In genomic region chr4:53307819-53308773, GRCh38 we compare ENCODE assay signal across 14 cellular contexts. TPM values are rescaled to one million over a fixed set of nuclear protein-coding genes. Genes with fewer than 3 reads are reported as not detected.
A peak's percentile ranks its signal among the peaks of the same experiment; 100 is the strongest.
DNase-seq lines count a peak whose midpoint lies in the region; ATAC-seq, FAIRE-seq and TF ChIP-seq lines count a peak whose summit lies in the region.
"Had no signal": no experiment of that assay in that cellular context is flagged by ENCODE, and none has a peak within 500 bp of the region (broad histone marks: within the 10 kb centered on the region; RNA-seq: fewer than 3 reads in every experiment).

No MANE protein-coding gene starts in this region.

- no peaks in the 10 kb centered on the region for H3K27me3 Mint-ChIP-seq in type B pancreatic cell
- H3K27me3 Mint-ChIP-seq: activated CD4-positive, alpha-beta T cell treated with anti-CD3 and anti-CD28 coated beads, Interleukin-2, amount 10 ng/mL, durations not matched to agents 7 days and 5 days had no signal

- DNase-seq in GDM1 (lab: John Stamatoyannopoulos, UW) (peak; percentile 78), MG63 (peak; percentile 64), endothelial cell of umbilical vein (ENCODE audit: low read depth, low spot score) (peak; percentile 12), type B pancreatic cell (ENCODE audit: extremely low spot score, unreplicated experiment) (no peak), mucosa of gallbladder (ENCODE audit: low spot score) (no peak), NCI-H128 (lab: John Stamatoyannopoulos, UW; ENCODE audit: unreplicated experiment) (no peak), globus pallidus (ENCODE audit: low spot score) (no peak)
- DNase-seq: activated CD4-positive, alpha-beta T cell treated with anti-CD3 and anti-CD28 coated beads, Interleukin-2, amount 10 ng/mL, durations not matched to agents 7 days and 5 days; NCI-H1105 treated with DMSO at 0.1 percent for 48 hours had no signal

- no peak for TF ChIP-seq CTCF in endothelial cell of umbilical vein (IDR thresholded peaks at IDR 0.05; ENCODE audit: extremely low read depth in 1 of 2, insufficient read depth in 1 of 2, low read depth in 1 of 2, low read length in 2 of 2)
- TF ChIP-seq CTCF in type B pancreatic cell (conservative IDR thresholded peaks at IDR 0.05), result no peak

- H3K36me3 ChIP-seq in MG63 (peaks cover 68% of the 10 kb centered on the region), endothelial cell of umbilical vein (ENCODE audit: control insufficient read depth in 2 of 2, extremely low read depth in 1 of 2, insufficient read depth in 2 of 2, low read length in 2 of 2) (no peaks in the 10 kb centered on the region)
- H3K36me3 ChIP-seq: HAP-1 had no signal

- H3K4me1 Mint-ChIP-seq in type B pancreatic cell (ENCODE audit: unreplicated experiment), result no peaks in the 10 kb centered on the region
- H3K4me1 Mint-ChIP-seq: activated CD4-positive, alpha-beta T cell treated with anti-CD3 and anti-CD28 coated beads, Interleukin-2, amount 10 ng/mL, durations not matched to agents 7 days and 5 days; neural crest cell had no signal

- POLR2A ChIA-PET in endothelial cell of umbilical vein (lab: Charles Lee), result no interaction called here

- no peaks in the 10 kb centered on the region for H3K9me1 ChIP-seq in endothelial cell of umbilical vein (replicated peaks; ENCODE audit: control insufficient read depth, extremely low read depth, insufficient read depth, low read length)

- H4K20me1 ChIP-seq in endothelial cell of umbilical vein (replicated peaks; ENCODE audit: control insufficient read depth, extremely low read depth, insufficient read depth, low read length), result no peaks in the 10 kb centered on the region

- FAIRE-seq in endothelial cell of umbilical vein (lab: Jason Lieb, UNC), result no peak
- FAIRE-seq: keratinocyte had no signal

- CTCF ChIA-PET in endothelial cell of umbilical vein (lab: Charles Lee), result interaction anchor here (0.8 to 3.0 kb wide), 3 partner anchors 12 to 926 kb away, joined by 3 to 8 read pairs (median 4); no protein-coding TSS in a partner anchor

- H3K27ac ChIP-seq in endothelial cell of umbilical vein (ENCODE audit: insufficient read depth, low read depth, low read length), result no peak overlapping the region

- no peak overlapping the region for H3K27ac Mint-ChIP-seq in type B pancreatic cell
- H3K27ac Mint-ChIP-seq: activated CD4-positive, alpha-beta T cell treated with anti-CD3 and anti-CD28 coated beads, Interleukin-2, amount 10 ng/mL, durations not matched to agents 7 days and 5 days had no signal

- H3K9me3 ChIP-seq in MG63 (peaks cover 19% of the 10 kb centered on the region), endothelial cell of umbilical vein (replicated peaks; ENCODE audit: control insufficient read depth, insufficient read depth, low read length) (no peaks in the 10 kb centered on the region)
- H3K9me3 ChIP-seq: HAP-1 had no signal

- intact Hi-C loops in endothelial cell of umbilical vein (cut with micrococcal nuclease), result no loop called here

- peaks cover 8% of the 10 kb centered on the region for H3K4me1 ChIP-seq in endothelial cell of umbilical vein (ENCODE audit: control insufficient read depth, extremely low read depth, insufficient read depth, low read length)
- H3K4me1 ChIP-seq: HAP-1 had no signal

- H3K27me3 ChIP-seq in MG63, result no peaks in the 10 kb centered on the region
- H3K27me3 ChIP-seq in endothelial cell of umbilical vein (ENCODE audit: control insufficient read depth in 2 of 2, insufficient read depth in 2 of 2, low read length in 2 of 2), result no peaks in the 10 kb centered on the region

- H3K36me3 Mint-ChIP-seq in type B pancreatic cell, result peaks cover 7% of the 10 kb centered on the region

- H3K4me3 Mint-ChIP-seq in type B pancreatic cell, result no peak overlapping the region
- H3K4me3 Mint-ChIP-seq: activated CD4-positive, alpha-beta T cell treated with anti-CD3 and anti-CD28 coated beads, Interleukin-2, amount 10 ng/mL, durations not matched to agents 7 days and 5 days; neural crest cell had no signal

- H3K79me2 ChIP-seq in endothelial cell of umbilical vein (ENCODE audit: control insufficient read depth, insufficient read depth, low read length), result no peaks in the 10 kb centered on the region

- no peak overlapping the region for H3K9ac ChIP-seq in endothelial cell of umbilical vein (replicated peaks; ENCODE audit: extremely low read depth, insufficient read depth, low read length)

- H3K9me3 Mint-ChIP-seq in type B pancreatic cell, result peaks cover 11% of the 10 kb centered on the region

- ATAC-seq in GM21717 (IDR thresholded peaks at IDR 0.05; ENCODE audit: unreplicated experiment), result peak; percentile 81

- TF ChIP-seq POLR2A in endothelial cell of umbilical vein (IDR thresholded peaks at IDR 0.05; ENCODE audit: low read depth, low read length), result no peak

- dilution Hi-C loops in endothelial cell of umbilical vein (cut with MboI; ENCODE audit: extremely low pct_ligation_motif_present, low sequenced_read_pairs), result no loop called here

- H2AFZ ChIP-seq in endothelial cell of umbilical vein (ENCODE audit: low read depth, low read length), result no peak overlapping the region

- no TSS peak for BruUV-seq in endothelial cell of umbilical vein (replicated peaks; lab: Mats Ljungman, UMichigan)

- no peak overlapping the region for H3K4me2 ChIP-seq in endothelial cell of umbilical vein (ENCODE audit: insufficient read depth, low read length)

- H3K4me3 ChIP-seq in MG63 (no peak overlapping the region), endothelial cell of umbilical vein (replicated peaks in 1 of 3; ENCODE audit: insufficient read depth in 1 of 3, low read depth in 1 of 3, low read length in 3 of 3) (no peak overlapping the region)
- H3K4me3 ChIP-seq: HAP-1, smooth muscle cell had no signal

TF ChIP-seq in endothelial cell of umbilical vein, 7 proteins besides CTCF, POLR2A, EP300 and RAD21:
- TF ChIP-seq MYC (IDR thresholded peaks at IDR 0.05; ENCODE audit: low read depth, low read length) (no peak), JUN (IDR thresholded peaks at IDR 0.05; ENCODE audit: borderline replicate concordance, insufficient read depth, insufficient read length, low read depth) (no peak), POLR2AphosphoS5 (IDR thresholded peaks at IDR 0.05; ENCODE audit: insufficient read depth, low read depth, low read length) (no peak), MAX (IDR thresholded peaks at IDR 0.05; ENCODE audit: insufficient read depth, insufficient read length) (no peak), EZH2 (IDR thresholded peaks at IDR 0.05; ENCODE audit: borderline replicate concordance, low read depth, low read length, severe bottlenecking) (no peak), FOS (IDR thresholded peaks at IDR 0.05; ENCODE audit: borderline replicate concordance, insufficient read depth, low read length) (no peak), GATA2 (IDR thresholded peaks at IDR 0.05; ENCODE audit: insufficient read depth, insufficient read length, low read depth, low read length) (no peak)

RNA-seq across cellular contexts. Expression of gene SCFD2, which starts 57.8 kb away (rescaled TPM):
- total RNA-seq in MG63 (2014; rRNA removed; shearing (Covaris generic); ENCODE audit: low replicate concordance), result 92.3 and 119 TPM in 2 replicates
- total RNA-seq in endothelial cell of umbilical vein (17.6 and 22.8 TPM in 2 replicates), type B pancreatic cell (ENCODE audit: low replicate concordance) (11.2 and 12.3 TPM in 2 replicates), mucosa of gallbladder (15.8 TPM)
- 12.3 and 14.2 TPM in 2 replicates for polyA plus RNA-seq in endothelial cell of umbilical vein
- polyA plus RNA-seq in endothelial cell of umbilical vein (2011; cell fraction: cytosol; rRNA removed), result 11.6 and 12.4 TPM in 2 replicates
- polyA plus RNA-seq in endothelial cell of umbilical vein (2011; cell fraction: nucleus; rRNA removed), result 15.2 and 15.7 TPM in 2 replicates
- polyA plus RNA-seq in endothelial cell of umbilical vein (2012), result 12.6 and 16.3 TPM in 2 replicates
- polyA minus RNA-seq in endothelial cell of umbilical vein, result 38.9 and 51.2 TPM in 2 replicates
- 6.1 TPM for polyA minus RNA-seq in endothelial cell of umbilical vein (2011; cell fraction: cytosol; rRNA and poly(A)+ RNA removed)
- 68.9 and 71.6 TPM in 2 replicates for polyA minus RNA-seq in endothelial cell of umbilical vein (2011; cell fraction: nucleus; rRNA and poly(A)+ RNA removed)

Comparison
In these comparisons a context has a peak if more than half of its experiments do, and no peak if none do; other contexts are left out.
1. DNase-seq: peak in GDM1 (single experiment), MG63 (single experiment) and endothelial cell of umbilical vein (single experiment); none in type B pancreatic cell (single experiment), mucosa of gallbladder (single experiment), NCI-H128 (single experiment) and globus pallidus (single experiment).